9 cellular contexts compared by ENCODE assay signal in genomic region chr10:34584164-34584563, GRCh38.
DNase-seq lines count a peak whose midpoint lies in the region; ATAC-seq and TF ChIP-seq lines count a peak whose summit lies in the region.
"Had no signal": no experiment of that assay in that cellular context is flagged by ENCODE, and none has a peak within 500 bp of the region (broad histone marks: within the 10 kb centered on the region; RNA-seq: fewer than 3 reads in every experiment).

No MANE protein-coding gene starts in this region.

- H3K9me3 ChIP-seq in adipocyte (ENCODE audit: control insufficient read depth, low read length): no peaks in the 10 kb centered on the region

- H3K36me3 ChIP-seq in adipocyte (ENCODE audit: control insufficient read depth, insufficient read depth, low read length, severe bottlenecking): no peaks in the 10 kb centered on the region
- no peaks in the 10 kb centered on the region for H3K36me3 ChIP-seq in H7 (replicated peaks; ENCODE audit: control insufficient read depth, insufficient read depth, low read length)

- DNase-seq in HCEC 1CT (peak; percentile 89), adipocyte (ENCODE audit: low read depth) (peak; percentile 95), left ventricle myocardium superior (no peak), smooth muscle cell of the brain vasculature (ENCODE audit: low read depth, low spot score) (peak; percentile 15), mesothelial cell of epicardium (ENCODE audit: low spot score in 2 of 2, unreplicated experiment in 2 of 2) (no peak), H7 (no peak), SW 1271 (lab: John Stamatoyannopoulos, UW) (no peak)
- DNase-seq: NCI-H69, nucleus accumbens had no signal

- H3K27me3 Mint-ChIP-seq in mesothelial cell of epicardium (ENCODE audit: low read depth): no peaks in the 10 kb centered on the region

- H3K4me1 Mint-ChIP-seq in mesothelial cell of epicardium: peaks cover 50% of the 10 kb centered on the region

- peaks cover 43% of the 10 kb centered on the region for H3K4me1 ChIP-seq in adipocyte (ENCODE audit: control insufficient read depth, insufficient read depth, low read length)

- TF ChIP-seq CTCF in mesothelial cell of epicardium (IDR thresholded peaks at IDR 0.05; ENCODE audit: unreplicated experiment): no peak

- ATAC-seq in left ventricle myocardium superior: peak; percentile 70

- H3K9me3 Mint-ChIP-seq in mesothelial cell of epicardium: no peaks in the 10 kb centered on the region

- intact Hi-C loops in left ventricle myocardium superior (cut with micrococcal nuclease): no loop called here

- H3K4me3 Mint-ChIP-seq in mesothelial cell of epicardium: no peak overlapping the region

- H3K27me3 ChIP-seq in adipocyte (replicated peaks; ENCODE audit: control insufficient read depth, insufficient read depth, low read length) (no peaks in the 10 kb centered on the region), H7 (ENCODE audit: control insufficient read depth, insufficient read depth, low read length) (no peaks in the 10 kb centered on the region)

- H3K9ac ChIP-seq in adipocyte (ENCODE audit: low read length): peak overlapping the region; percentile 8

- H3K36me3 Mint-ChIP-seq in mesothelial cell of epicardium: peaks cover 3% of the 10 kb centered on the region

- H3K27ac Mint-ChIP-seq in mesothelial cell of epicardium: no peak overlapping the region

- H3K4me3 ChIP-seq in adipocyte (ENCODE audit: low read length) (peak overlapping the region; percentile 62), H7 (ENCODE audit: insufficient read depth, low read depth, low read length) (no peak overlapping the region)

Comparison
In these comparisons a context has a peak if more than half of its experiments do, and no peak if none do; other contexts are left out.
1. DNase-seq: peak in HCEC 1CT (single experiment), adipocyte (single experiment) and smooth muscle cell of the brain vasculature (single experiment); none in left ventricle myocardium superior (single experiment), mesothelial cell of epicardium (0 of 2), H7 (single experiment) and SW 1271 (0 of 2).